ENCODE assay signal across 17 cellular contexts in the genomic region with DNA sequence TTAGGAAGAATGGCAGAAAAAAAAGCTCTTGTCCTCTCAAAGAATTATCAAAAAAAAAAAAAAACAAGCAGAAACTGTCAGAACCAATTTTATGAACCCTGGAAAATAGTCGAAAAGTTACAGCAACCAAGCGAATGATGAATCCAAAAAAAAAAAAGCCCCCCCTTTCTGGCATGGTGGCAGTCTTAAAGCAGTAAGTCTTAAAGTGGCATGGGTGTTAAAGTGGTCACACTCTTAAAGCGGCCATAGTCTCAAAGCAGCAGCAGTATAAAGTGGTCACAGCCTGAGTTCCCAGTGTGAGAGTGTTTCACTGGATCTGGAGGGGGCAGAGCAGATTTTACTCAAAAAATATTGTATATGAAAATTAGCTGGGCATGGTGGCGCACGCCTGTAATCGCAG.
"Had no signal": no experiment of that assay in that cellular context is flagged by ENCODE, and none has a peak within 500 bp of the region (broad histone marks: within the 10 kb centered on the region; RNA-seq: fewer than 3 reads in every experiment).

No MANE protein-coding gene starts in this region.

- H3K9me3 ChIP-seq: stomach, suprapubic skin, testis, thoracic aorta, thyroid gland, tibial artery, tibial nerve, transverse colon, upper lobe of left lung, upper lobe of right lung, uterus, vagina had no signal

- H3K4me3 ChIP-seq: stomach, suprapubic skin, testis, thoracic aorta, thyroid gland, tibial artery, tibial nerve, transverse colon, upper lobe of left lung, upper lobe of right lung, uterus, vagina had no signal

- ATAC-seq: stimulated activated effector memory CD8-positive, alpha-beta T cell treated with anti-CD3 and anti-CD28 coated beads, Interleukin-12 subunit alpha, Interleukin-12 subunit beta, amount 100 ng/mL, for 72 hours; stimulated activated memory B cell treated with anti-CD40 and anti-IgM and Interleukin-4, amounts not matched to agents 10 μg/mL and 1 μg/mL and 100 μg/mL, for 72 hours; stimulated activated naive B cell treated with anti-CD40 and anti-IgM and Interleukin-4, amounts not matched to agents 10 μg/mL and 1 μg/mL and 100 μg/mL, for 72 hours; stimulated activated naive CD8-positive, alpha-beta T cell treated with anti-CD3 and anti-CD28 coated beads, Interleukin-15, amount 100 ng/mL, for 72 hours; stimulated activated naive CD8-positive, alpha-beta T cell treated with anti-CD3 and anti-CD28 coated beads, Interleukin-15, Interleukin-2, amounts not matched to agents 100 U/mL and 50 U/mL, for 24 hours; upper lobe of right lung had no signal

- H3K27ac ChIP-seq: stomach, suprapubic skin, testis, thoracic aorta, thyroid gland, tibial artery, tibial nerve, transverse colon, upper lobe of left lung, upper lobe of right lung, uterus, vagina had no signal

- H3K4me1 ChIP-seq: stomach, suprapubic skin, testis, thyroid gland, tibial artery, tibial nerve, transverse colon, upper lobe of left lung, upper lobe of right lung, uterus, vagina had no signal

- H3K36me3 ChIP-seq: stomach, suprapubic skin, thoracic aorta, thyroid gland, tibial artery, tibial nerve, transverse colon, upper lobe of left lung, upper lobe of right lung, uterus, vagina had no signal
